8 cellular contexts compared by ENCODE assay signal in genomic region chr14:75522224-75522764, GRCh38. TPM values are rescaled to one million over a fixed set of nuclear protein-coding genes. Genes with fewer than 3 reads are reported as not detected.
DNase-seq lines count a peak whose midpoint lies in the region; ATAC-seq, FAIRE-seq and TF ChIP-seq lines count a peak whose summit lies in the region.

BATF (plus strand) TSS chr14:75522469; CDS start chr14:75522683, 214 bp downstream.

- peaks cover 0 to 4% of the 10 kb centered on the region in 2 donors for H3K4me1 ChIP-seq in adrenal gland (replicated peaks in 1 of 2)

- no peaks in the 10 kb centered on the region for H3K36me3 ChIP-seq in adrenal gland (replicated peaks in 1 of 2)

- peak within 1 kb of the TSS in 1 of 5 donors; percentile 27 for H3K27ac ChIP-seq in adrenal gland

- H3K4me3 ChIP-seq in adrenal gland, result peak within 1 kb of the TSS in 1 of 4 donors; percentile 10

- peak; percentile 84 for FAIRE-seq in GM12891 (lab: Jason Lieb, UNC)

- whole genome bisulfite sequencing in adrenal gland, 4 donors, result 75 to 79% (median 77%) methylated on average over 10 to 11 of the region's 11 CpGs

- ATAC-seq in HG02759 (IDR thresholded peaks at IDR 0.05; ENCODE audit: unreplicated experiment) (peak; percentile 75), omental fat pad (ENCODE audit: low FRiP score) (no peak)

- intact Hi-C loops in adrenal gland (cut with DNase I), result no loop called here

- DNase-seq in GM12891 (ENCODE audit: insufficient read length, low spot score), result peak; percentile 42
- DNase-seq in SW480 (ENCODE audit: low spot score), result peak; percentile 14
- DNase-seq in activated naive CD8-positive, alpha-beta T cell treated with anti-CD3 and anti-CD28 coated beads, Interleukin-2, amount 50 U/mL, for 16 hours (ENCODE audit: low read depth, low spot score), result peak; percentile 34
- no peak for DNase-seq in omental fat pad (ENCODE audit: low spot score)
- peak; percentile 70 for DNase-seq in ureter (ENCODE audit: low spot score)
- DNase-seq in adrenal gland, result no peak
- DNase-seq in iPS-NIHi7 (ENCODE audit: extremely low spot score), result no peak

- no peaks in the 10 kb centered on the region for H3K27me3 ChIP-seq in adrenal gland

- TF ChIP-seq POLR2A in GM12891 (IDR thresholded peaks at IDR 0.05; ENCODE audit: low read depth, low read length) (peak; percentile 95), adrenal gland (IDR thresholded peaks at IDR 0.05) (no peak)

- no peaks in the 10 kb centered on the region for H3K9me3 ChIP-seq in adrenal gland (replicated peaks in 1 of 3)

- TF ChIP-seq CTCF in omental fat pad (IDR thresholded peaks at IDR 0.05) (no peak), adrenal gland (IDR thresholded peaks at IDR 0.05) (no peak)

TF ChIP-seq in GM12891, 5 proteins besides CTCF, POLR2A, EP300 and RAD21:
- TF ChIP-seq POLR2AphosphoS5 (IDR thresholded peaks at IDR 0.05; ENCODE audit: low read depth, low read length) (peak; percentile 87), POU2F2 (IDR thresholded peaks at IDR 0.05; ENCODE audit: low read depth, low read length) (peak; percentile 90), PAX5 (IDR thresholded peaks at IDR 0.05; ENCODE audit: insufficient read depth, low read length, severe bottlenecking) (no peak), TAF1 (IDR thresholded peaks at IDR 0.05; ENCODE audit: low read depth, low read length) (peak; percentile 78), SPI1 (IDR thresholded peaks at IDR 0.05; ENCODE audit: low read depth, low read length) (no peak)

RNA-seq across cellular contexts. Expression of gene BATF, which starts in this region (rescaled TPM):
- 74.9 TPM for polyA plus RNA-seq in GM12891 (2012; ENCODE audit: low read depth, missing spikeins)
- 10 to 100 TPM in 3 of 4 donors, 1 to 10 TPM in 1; 8.2 to 22.8 (median 12.9) TPM for total RNA-seq in omental fat pad
- 19.4 TPM for total RNA-seq in ureter
- 1 to 10 TPM in 6 of 8 donors, under 1 TPM in 2; 0.95 to 4.7 (median 2.8) TPM for total RNA-seq in adrenal gland
- polyA plus RNA-seq in adrenal gland, result 10 to 100 TPM in 1 of 3 donors, 1 to 10 TPM in 1, under 1 TPM in 1; 0.64 to 11.4 (median 7.2) TPM

Comparison
In these comparisons a context has a peak if more than half of its experiments do, and no peak if none do; other contexts are left out.
1. DNase-seq: peak in GM12891 (single experiment), SW480 (single experiment), activated naive CD8-positive, alpha-beta T cell treated with anti-CD3 and anti-CD28 coated beads, Interleukin-2, amount 50 U/mL, for 16 hours (single experiment) and ureter (single experiment); none in omental fat pad (single experiment), adrenal gland (0 of 7) and iPS-NIHi7 (single experiment).